Comparison of ENCODE assay signal across 1 cellular context in the genomic region with DNA sequence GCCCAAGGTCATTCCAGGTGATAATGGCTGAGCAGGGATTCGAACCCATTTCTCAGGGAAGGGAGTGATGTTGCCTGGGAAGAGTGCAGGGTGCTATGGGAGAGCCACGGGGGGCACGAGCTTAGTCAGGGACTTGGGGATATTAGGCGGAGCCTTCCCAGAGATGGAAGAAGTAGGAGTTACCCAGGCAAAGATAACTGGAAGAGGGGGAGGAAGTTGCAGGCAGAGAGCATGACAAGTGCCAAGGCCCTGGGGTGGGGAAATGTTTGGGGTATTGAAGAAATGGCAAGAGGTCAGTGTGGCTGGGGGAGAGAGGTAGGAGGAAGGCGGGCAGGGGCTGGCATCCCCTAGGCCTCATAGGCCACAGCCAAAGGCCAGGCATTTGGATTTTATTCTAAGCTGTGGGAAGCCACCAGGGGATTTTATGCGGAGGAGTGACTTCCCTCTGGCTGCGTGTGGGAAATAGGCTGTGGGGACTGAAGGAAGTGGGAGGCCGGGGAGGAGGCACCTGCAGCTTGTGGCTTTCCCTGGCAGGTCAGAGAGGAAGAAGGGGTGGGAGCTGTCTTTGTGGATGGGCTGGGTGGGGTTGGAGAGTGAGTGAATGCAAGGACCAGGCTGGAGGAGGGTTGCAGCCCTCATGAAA.
TF ChIP-seq lines count a peak whose summit lies in the region.

No MANE protein-coding gene starts in this region.

TF ChIP-seq in H1, 55 proteins besides CTCF, POLR2A, EP300 and RAD21 (continued from another document):
- TF ChIP-seq JUN (IDR thresholded peaks at IDR 0.05; ENCODE audit: low read depth, low read length) (no peak), SUZ12 (IDR thresholded peaks at IDR 0.05; ENCODE audit: low read length) (no peak)
TF ChIP-seq in H1: peak in this region for 0.
